In the genomic region with DNA sequence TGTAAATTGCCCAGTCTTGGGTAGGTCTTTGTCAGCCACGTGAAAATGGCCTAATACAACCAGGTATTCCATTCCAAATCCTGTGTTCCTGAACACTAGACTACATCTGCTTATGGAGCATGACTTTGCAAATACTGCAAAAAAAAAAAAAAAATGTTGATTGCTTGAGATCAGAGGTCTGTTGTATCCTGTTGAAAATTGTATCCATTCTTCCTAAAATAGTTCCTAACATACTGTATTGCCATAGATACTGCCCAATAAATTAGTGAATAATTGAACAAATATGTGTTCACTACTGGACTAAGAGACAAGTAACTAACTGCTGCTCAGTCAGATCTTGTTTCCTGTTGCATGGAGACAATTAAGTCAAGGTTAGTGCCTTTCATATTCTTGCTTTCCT, we compare ENCODE assay signal across 23 cellular contexts.
A peak's percentile ranks its signal among the peaks of the same experiment; 100 is the strongest.
DNase-seq lines count a peak whose midpoint lies in the region; ATAC-seq, FAIRE-seq and TF ChIP-seq lines count a peak whose summit lies in the region.
"Had no signal": no experiment of that assay in that cellular context is flagged by ENCODE, and none has a peak within 500 bp of the region (broad histone marks: within the 10 kb centered on the region; RNA-seq: fewer than 3 reads in every experiment).

No MANE protein-coding gene starts in this region.

- TF ChIP-seq CTCF in bronchial epithelial cell (IDR thresholded peaks at IDR 0.05; ENCODE audit: insufficient read depth, low read length, severe bottlenecking): no peak

- no peak for ATAC-seq in GM19455 (IDR thresholded peaks at IDR 0.05; ENCODE audit: unreplicated experiment)
- ATAC-seq: activated T-cell treated with anti-CD3 and anti-CD28 coated beads, Interleukin-2, amount 50 U/mL, for 72 hours had no signal

- H3K36me3 ChIP-seq in bronchial epithelial cell (ENCODE audit: control insufficient read depth, insufficient read depth, low read length): no peaks in the 10 kb centered on the region
- H3K36me3 ChIP-seq: BE2C, Peyer's patch, SJSA1, upper lobe of left lung had no signal

- H3K4me3 ChIP-seq in bronchial epithelial cell (ENCODE audit: low read depth, low read length): no peak overlapping the region
- H3K4me3 ChIP-seq: coronary artery, Peyer's patch, SJSA1, upper lobe of left lung had no signal

- no peak for FAIRE-seq in bronchial epithelial cell (lab: Jason Lieb, UNC)

- in situ Hi-C loops in ACHN (cut with HindIII; ENCODE audit: low pct_ligation_motif_present, low pct_unique_long_range_greater_than_20kb, low sequenced_read_pairs): no loop called here

- H3K27me3 ChIP-seq in bronchial epithelial cell (ENCODE audit: control insufficient read depth, insufficient read depth, low read length): no peaks in the 10 kb centered on the region
- H3K27me3 ChIP-seq: BE2C, Peyer's patch, SJSA1, upper lobe of left lung had no signal

- peak; percentile 9 for DNase-seq in GM03348 (ENCODE audit: low spot score)
- peak; percentile 7 for DNase-seq in LHCN-M2 (ENCODE audit: low read depth)
- peak; percentile 4 for DNase-seq in bronchial epithelial cell (ENCODE audit: low read depth)
- DNase-seq in kidney tubule cell (ENCODE audit: low spot score): peak; percentile 13
- DNase-seq in 8988T: no peak
- DNase-seq in stimulated activated CD4-positive, alpha-beta T cell treated with anti-CD3 and anti-CD28 coated beads, Interleukin-15, amount 100 ng/mL, for 24 hours: no peak
- no peak for DNase-seq in ACHN
- DNase-seq: activated CD4-positive, alpha-beta T cell treated with anti-CD3 and anti-CD28 coated beads for 48 hours; activated naive CD4-positive, alpha-beta T cell treated with Interleukin-2 at 50 U/mL for 16 hours; activated T-cell treated with anti-CD3 and anti-CD28 coated beads, Interleukin-2, amount 50 U/mL, for 72 hours; amniotic stem cell; BE2C; DMS79 treated with DMSO at 0.1 percent for 48 hours; kidney glomerular epithelial cell; mammary epithelial cell; NCI-H187; NCI-H2171 treated with DMSO at 0.1 percent for 48 hours; NCI-H526; Peyer's patch; upper lobe of left lung had no signal

Comparison
In these comparisons a context has a peak if more than half of its experiments do, and no peak if none do; other contexts are left out.
1. DNase-seq: peak in GM03348 (single experiment), LHCN-M2 (single experiment), bronchial epithelial cell (single experiment) and kidney tubule cell (single experiment); none in 8988T (single experiment), stimulated activated CD4-positive, alpha-beta T cell treated with anti-CD3 and anti-CD28 coated beads, Interleukin-15, amount 100 ng/mL, for 24 hours (single experiment) and ACHN (single experiment).